Comparison of ENCODE assay signal across 21 cellular contexts in genomic region chr3:39067286-39067685, GRCh38. TPM values are rescaled to one million over a fixed set of nuclear protein-coding genes. Genes with fewer than 3 reads are reported as not detected.
DNase-seq lines count a peak whose midpoint lies in the region; ATAC-seq and TF ChIP-seq lines count a peak whose summit lies in the region.
"Had no signal": no experiment of that assay in that cellular context is flagged by ENCODE, and none has a peak within 500 bp of the region (broad histone marks: within the 10 kb centered on the region; RNA-seq: fewer than 3 reads in every experiment).

No MANE protein-coding gene starts in this region.

- H3K27ac Mint-ChIP-seq in MCF 10A (ENCODE audit: low read depth, unreplicated experiment), result no peak overlapping the region

- no peaks in the 10 kb centered on the region for H3K27me3 ChIP-seq in breast epithelium
- no peaks in the 10 kb centered on the region for H3K27me3 ChIP-seq in osteoblast (ENCODE audit: insufficient read depth, low read length)

- no peaks in the 10 kb centered on the region for H3K27me3 Mint-ChIP-seq in MCF 10A (ENCODE audit: insufficient read depth, unreplicated experiment)

- H3K4me1 ChIP-seq in breast epithelium, result no peaks in the 10 kb centered on the region
- peaks cover 14% of the 10 kb centered on the region for H3K4me1 ChIP-seq in osteoblast (ENCODE audit: insufficient read depth, low read length)

- ATAC-seq in GM21515 (IDR thresholded peaks at IDR 0.05; ENCODE audit: unreplicated experiment), result no peak

- no peak for TF ChIP-seq CTCF in MCF 10A (IDR thresholded peaks at IDR 0.05; ENCODE audit: unreplicated experiment)
- no peak for TF ChIP-seq CTCF in breast epithelium (IDR thresholded peaks at IDR 0.05)
- TF ChIP-seq CTCF in fibroblast of the aortic adventitia (IDR thresholded peaks at IDR 0.05; ENCODE audit: insufficient read depth, low read length), result no peak
- no peak for TF ChIP-seq CTCF in osteoblast (IDR thresholded peaks at IDR 0.05; ENCODE audit: extremely low read depth, low read depth, low read length)
- TF ChIP-seq CTCF in GM10266 (IDR thresholded peaks at IDR 0.05; ENCODE audit: control insufficient read depth, insufficient read depth, low read depth, missing control alignments), result no peak

- POLR2A ChIA-PET in MCF 10A (lab: Yijun Ruan, JAX), result interaction anchor here (0.6 to 0.8 kb wide), 2 partner anchors 11 to 571 kb away, joined by 3 read pairs; no protein-coding TSS in a partner anchor

- no peak overlapping the region for H3K4me3 ChIP-seq in breast epithelium
- no peak overlapping the region for H3K4me3 ChIP-seq in fibroblast of the aortic adventitia (ENCODE audit: low read depth, low read length)
- no peak overlapping the region for H3K4me3 ChIP-seq in osteoblast (ENCODE audit: insufficient read depth, low read length)

- TF ChIP-seq POLR2A in breast epithelium (IDR thresholded peaks at IDR 0.05), result no peak

- peaks cover 5% of the 10 kb centered on the region for H3K4me1 Mint-ChIP-seq in MCF 10A (ENCODE audit: insufficient read depth, unreplicated experiment)

- no peak overlapping the region for H3K4me2 ChIP-seq in osteoblast (ENCODE audit: insufficient read depth, low read length)
- H3K4me2 ChIP-seq: SK-N-SH had no signal

- H3K4me3 Mint-ChIP-seq in MCF 10A (ENCODE audit: unreplicated experiment), result no peak overlapping the region

- intact Hi-C loops in MCF 10A (cut with micrococcal nuclease) (no loop called here), breast epithelium (cut with DNase I; ENCODE audit: low total_unique reads) (no loop called here)

- BruUV-seq in MCF 10A (replicated peaks; lab: Mats Ljungman, UMichigan), result no TSS peak

- no peaks in the 10 kb centered on the region for H4K20me1 ChIP-seq in osteoblast (ENCODE audit: insufficient read depth, low read length)

- peaks cover 27% of the 10 kb centered on the region for H3K36me3 Mint-ChIP-seq in MCF 10A (ENCODE audit: insufficient read depth, unreplicated experiment)

- H3K36me3 ChIP-seq in breast epithelium, result no peaks in the 10 kb centered on the region
- peaks cover 3% of the 10 kb centered on the region for H3K36me3 ChIP-seq in osteoblast (ENCODE audit: insufficient read depth, low read length)

- CTCF ChIA-PET in MCF 10A (lab: Yijun Ruan, JAX), result interaction anchor here (0.5 to 1.2 kb wide), 10 partner anchors 12 to 571 kb away, joined by 3 to 9 read pairs (median 3); no protein-coding TSS in a partner anchor

- H3K27ac ChIP-seq in breast epithelium (no peak overlapping the region), osteoblast (ENCODE audit: low read depth, low read length) (no peak overlapping the region)
- H3K27ac ChIP-seq: C4-2B had no signal

- peak; percentile 14 for DNase-seq in MCF 10A (ENCODE audit: unreplicated experiment)
- no peak for DNase-seq in breast epithelium (ENCODE audit: low spot score in 2 of 2)
- DNase-seq in astrocyte of the hippocampus (ENCODE audit: low read depth, low spot score), result peak; percentile 3
- DNase-seq in fibroblast of the aortic adventitia (ENCODE audit: low read depth), result peak; percentile 10
- DNase-seq in osteoblast (ENCODE audit: insufficient read length, low spot score, missing footprints), result no peak
- no peak for DNase-seq in T1000 (lab: John Stamatoyannopoulos, UW)
- no peak for DNase-seq in GM10266 (ENCODE audit: extremely low spot score)
- DNase-seq: 8988T, COR-L47, DMS53, KG1, NCI-H1092, NCI-H1694, NCI-H446, NCI-H748 treated with DMSO at 0.1 percent for 48 hours, Right ventricle myocardium superior, SK-N-SH had no signal

- H3K9me3 ChIP-seq in breast epithelium, result no peaks in the 10 kb centered on the region
- no peaks in the 10 kb centered on the region for H3K9me3 ChIP-seq in osteoblast (ENCODE audit: low read depth, low read length)
- H3K9me3 ChIP-seq: SK-N-SH had no signal

- no peak overlapping the region for H2AFZ ChIP-seq in osteoblast (ENCODE audit: low read length)

- H3K9me3 Mint-ChIP-seq in MCF 10A (ENCODE audit: unreplicated experiment), result no peaks in the 10 kb centered on the region

- peaks cover 22% of the 10 kb centered on the region for H3K79me2 ChIP-seq in osteoblast (ENCODE audit: insufficient read depth, low read length)

RNA-seq across cellular contexts. Expression of gene WDR48, which starts 15.5 kb away (rescaled TPM):
- total RNA-seq in MCF 10A (2022) (24.8 and 26.0 TPM in 2 replicates), breast epithelium (10 to 100 TPM; 32.8 to 48.9 (median 33.8) TPM), fibroblast of the aortic adventitia (ENCODE audit: low replicate concordance) (30.1 and 41.3 TPM in 2 replicates), osteoblast (39.8 TPM in 2 replicates)

RNA-seq across cellular contexts. Expression of gene SCN11A, which starts 15.5 kb away (rescaled TPM):
- total RNA-seq in MCF 10A (2022), result 0.05 TPM in 1 of 2 replicates, not detected in the other
- under 1 TPM; 0.15 to 0.48 (median 0.33) TPM for total RNA-seq in breast epithelium
- under 0.01 and 0.25 TPM in 2 replicates for total RNA-seq in fibroblast of the aortic adventitia (ENCODE audit: low replicate concordance)
- under 0.01 TPM in 1 of 2 replicates, not detected in the other for total RNA-seq in osteoblast
- total RNA-seq: G401, M059J had no signal

RNA-seq across cellular contexts. Expression of gene GORASP1, which starts 40.1 kb away (rescaled TPM):
- total RNA-seq in MCF 10A (2022), result 34.4 and 40.7 TPM in 2 replicates
- total RNA-seq in breast epithelium, result 10 to 100 TPM; 58.2 to 98.8 (median 77.3) TPM
- total RNA-seq in fibroblast of the aortic adventitia (ENCODE audit: low replicate concordance), result 24.0 and 29.7 TPM in 2 replicates
- total RNA-seq in osteoblast, result 44.5 and 46.0 TPM in 2 replicates

RNA-seq across cellular contexts. Expression of gene TTC21A, which starts 40.2 kb away (rescaled TPM):
- total RNA-seq in MCF 10A (2022) (2.1 and 5.4 TPM in 2 replicates), breast epithelium (10 to 100 TPM in 2 of 3 donors, 1 to 10 TPM in 1; 5.9 to 16.1 (median 13.1) TPM), fibroblast of the aortic adventitia (ENCODE audit: low replicate concordance) (2.4 and 3.8 TPM in 2 replicates), osteoblast (6.9 and 8.5 TPM in 2 replicates)

Comparison
In these comparisons a context has a peak if more than half of its experiments do, and no peak if none do; other contexts are left out.
1. DNase-seq: peak in MCF 10A (single experiment), astrocyte of the hippocampus (single experiment) and fibroblast of the aortic adventitia (single experiment); none in breast epithelium (0 of 2), osteoblast (single experiment), T1000 (single experiment) and GM10266 (single experiment).